In genomic region chr3:101821503-101821902, GRCh38 we compare ENCODE assay signal across 26 cellular contexts.
"Had no signal": no experiment of that assay in that cellular context is flagged by ENCODE, and none has a peak within 500 bp of the region (broad histone marks: within the 10 kb centered on the region; RNA-seq: fewer than 3 reads in every experiment).

No MANE protein-coding gene starts in this region.

- H3K27ac ChIP-seq: left ventricle myocardium inferior, pancreas, prostate gland, skin epidermis, suprapubic skin, thoracic aorta, tibial artery, upper lobe of right lung had no signal

- H3K27me3 ChIP-seq: pancreas, suprapubic skin, tibial artery, upper lobe of right lung had no signal

- H3K4me3 ChIP-seq: left ventricle myocardium inferior, pancreas, prostate gland, skin epidermis, suprapubic skin, thoracic aorta, tibial artery, upper lobe of right lung had no signal

- H3K9me3 Mint-ChIP-seq: immature natural killer cell; naive thymus-derived CD8-positive, alpha-beta T cell; nephron; neural crest cell; stimulated activated naive CD8-positive, alpha-beta T cell treated with anti-CD3 and anti-CD28 coated beads, Interleukin-15, Interleukin-2, amounts not matched to agents 100 ng/mL and 50 ng/mL, for 24 hours had no signal

- H3K4me3 Mint-ChIP-seq: immature natural killer cell; naive thymus-derived CD8-positive, alpha-beta T cell; nephron; neural crest cell; stimulated activated naive CD8-positive, alpha-beta T cell treated with anti-CD3 and anti-CD28 coated beads, Interleukin-15, Interleukin-2, amounts not matched to agents 100 ng/mL and 50 ng/mL, for 24 hours had no signal

- ATAC-seq: naive thymus-derived CD8-positive, alpha-beta T cell; pancreas; right cardiac atrium; sciatic nerve; upper lobe of right lung had no signal

- H3K27ac Mint-ChIP-seq: nephron; stimulated activated naive CD8-positive, alpha-beta T cell treated with anti-CD3 and anti-CD28 coated beads, Interleukin-15, Interleukin-2, amounts not matched to agents 100 ng/mL and 50 ng/mL, for 24 hours had no signal

- H3K36me3 ChIP-seq: pancreas, prostate gland had no signal

- H3K9me3 ChIP-seq: left ventricle myocardium inferior, pancreas, prostate gland, suprapubic skin, thoracic aorta, tibial artery, upper lobe of right lung had no signal

- H3K27me3 Mint-ChIP-seq: naive thymus-derived CD8-positive, alpha-beta T cell; stimulated activated naive CD8-positive, alpha-beta T cell treated with anti-CD3 and anti-CD28 coated beads, Interleukin-15, Interleukin-2, amounts not matched to agents 100 ng/mL and 50 ng/mL, for 24 hours had no signal

- H3K4me1 ChIP-seq: prostate gland had no signal

- DNase-seq: hypothalamus; immature natural killer cell; left ventricle myocardium inferior; mesenchymal stem cell; naive thymus-derived CD8-positive, alpha-beta T cell; nucleus accumbens; pancreas; posterior cingulate gyrus; retina; right cardiac atrium; stimulated activated CD4-positive, alpha-beta T cell treated with anti-CD3 and anti-CD28 coated beads, Interleukin-12 subunit alpha, Interleukin-12 subunit beta, amount 100 ng/mL, for 4 hours; stimulated activated CD4-positive, alpha-beta T cell treated with anti-CD3 and anti-CD28 coated beads, Interleukin-15, amount 100 ng/mL, for 24 hours; stimulated activated CD4-positive, alpha-beta T cell treated with anti-CD3 and anti-CD28 coated beads, Interleukin-2, amount 100 ng/mL, for 24 hours; stimulated activated CD4-positive, alpha-beta T cell treated with anti-CD3 and anti-CD28 coated beads, Interleukin-4, amount 100 ng/mL, for 1 hour; stimulated activated naive CD4-positive, alpha-beta T cell; tibial artery; trophoblast cell; upper lobe of right lung had no signal
